ENCODE assay signal across 35 cellular contexts in the genomic region with DNA sequence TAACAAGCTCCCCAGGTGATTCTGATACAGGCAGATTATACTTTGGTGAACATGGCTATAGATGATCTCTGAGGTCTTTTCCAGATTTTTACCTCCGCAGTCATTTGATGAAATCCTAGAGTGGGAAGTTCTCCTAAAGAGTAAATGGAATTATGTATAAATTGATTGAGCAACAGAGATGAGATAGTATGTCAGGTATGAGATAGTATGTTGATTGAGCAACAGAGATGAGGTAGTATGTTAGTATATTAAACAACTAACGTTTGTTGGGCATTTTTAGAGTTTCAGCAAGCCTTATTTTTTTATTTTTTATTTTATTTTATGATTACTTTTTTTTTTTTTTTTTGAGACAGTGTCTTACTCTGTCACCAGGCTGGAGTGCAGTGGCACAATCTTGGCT.
A peak's percentile ranks its signal among the peaks of the same experiment; 100 is the strongest.
DNase-seq lines count a peak whose midpoint lies in the region; ATAC-seq, FAIRE-seq and TF ChIP-seq lines count a peak whose summit lies in the region.
"Had no signal": no experiment of that assay in that cellular context is flagged by ENCODE, and none has a peak within 500 bp of the region (broad histone marks: within the 10 kb centered on the region; RNA-seq: fewer than 3 reads in every experiment).

No MANE protein-coding gene starts in this region.

- TF ChIP-seq CTCF in GM23338 (conservative IDR thresholded peaks at IDR 0.05; ENCODE audit: low read depth in 2 of 2) (no peak), bronchial epithelial cell (IDR thresholded peaks at IDR 0.05; ENCODE audit: insufficient read depth, low read length, severe bottlenecking) (no peak), epithelial cell of esophagus (IDR thresholded peaks at IDR 0.05; ENCODE audit: insufficient read depth, low read depth, low read length, missing control alignments) (no peak)

- H3K36me3 ChIP-seq in GM23338 (ENCODE audit: insufficient read depth) (no peaks in the 10 kb centered on the region), bronchial epithelial cell (ENCODE audit: control insufficient read depth, insufficient read depth, low read length) (no peaks in the 10 kb centered on the region)
- H3K36me3 ChIP-seq: BE2C; BLaER1; BLaER1 treated with 17β-estradiol and CSF1 and Interleukin-3, amounts not matched to agents 10 nM and 100 nM had no signal

- 0 out of 2 replicates have a peak overlapping the region, but pooled peaks have one; percentile 17 for H2AFZ ChIP-seq in GM23338

- no peaks in the 10 kb centered on the region for H3K27me3 Mint-ChIP-seq in GM23338 (ENCODE audit: insufficient read depth, low read depth, poor library complexity)
- H3K27me3 Mint-ChIP-seq: B cell; CD4-positive, alpha-beta memory T cell; CD4-positive, alpha-beta T cell; CD4-positive, CD25-positive, alpha-beta regulatory T cell had no signal

- DNase-seq in GM23338 (ENCODE audit: low spot score) = no peak
- DNase-seq in bronchial epithelial cell (ENCODE audit: low read depth) = peak; percentile 55
- DNase-seq in epithelial cell of esophagus (ENCODE audit: low read depth) = peak; percentile 51
- no peak for DNase-seq in iPS-NIHi11 (ENCODE audit: low spot score)
- DNase-seq in stimulated activated CD4-positive, alpha-beta T cell treated with anti-CD3 and anti-CD28 coated beads, Interleukin-4, amount 100 ng/mL, for 1 hour = no peak
- DNase-seq: 8988T; ACHN; AML-193; BE2C; C1 segment of cervical spinal cord; Caco-2; Calu3; CD4-positive, alpha-beta memory T cell; CD4-positive, alpha-beta T cell; CD4-positive, CD25-positive, alpha-beta regulatory T cell; CD8-positive, alpha-beta memory T cell; CD8-positive, alpha-beta T cell; COR-L47; DMS 273 treated with DMSO at 0.1 percent for 48 hours; DMS153; DMS53; DMS79; DMS79 treated with DMSO at 0.1 percent for 48 hours; DND-41; EL had no signal

- no peak overlapping the region for H3K4me2 ChIP-seq in GM23338
- H3K4me2 ChIP-seq: A549; BLaER1; BLaER1 treated with 17β-estradiol and CSF1 and Interleukin-3, amounts not matched to agents 10 nM and 100 nM had no signal

- no peak overlapping the region for H3K27ac ChIP-seq in GM23338 (ENCODE audit: low read depth)
- H3K27ac ChIP-seq: 22Rv1; A549; BLaER1; BLaER1 treated with 17β-estradiol and CSF1 and Interleukin-3, amounts not matched to agents 10 nM and 100 nM; C4-2B had no signal

- H3K4me3 ChIP-seq in GM23338 (no peak overlapping the region), bronchial epithelial cell (ENCODE audit: low read depth, low read length) (no peak overlapping the region), epithelial cell of esophagus (ENCODE audit: low read length) (no peak overlapping the region)
- H3K4me3 ChIP-seq: A549; BLaER1; BLaER1 treated with 17β-estradiol and CSF1 and Interleukin-3, amounts not matched to agents 10 nM and 100 nM had no signal

- ATAC-seq in GM23338 = no peak
- ATAC-seq in HG03097 (IDR thresholded peaks at IDR 0.05; ENCODE audit: low FRiP score, unreplicated experiment) = no peak
- ATAC-seq: A549; CD8-positive, alpha-beta T cell had no signal

- no peak overlapping the region for H3K4me3 Mint-ChIP-seq in GM23338
- H3K4me3 Mint-ChIP-seq: B cell; CD14-positive monocyte; CD4-positive, alpha-beta memory T cell; CD4-positive, alpha-beta T cell; CD4-positive, CD25-positive, alpha-beta regulatory T cell; CD8-positive, alpha-beta memory T cell; CD8-positive, alpha-beta T cell had no signal

- H3F3A ChIP-seq in GM23338 (replicated peaks; ENCODE audit: low read depth) = no peaks in the 10 kb centered on the region

- no peak for FAIRE-seq in bronchial epithelial cell (lab: Jason Lieb, UNC)
- FAIRE-seq: A204.1, A549, D721Med had no signal

- no peaks in the 10 kb centered on the region for H3K27me3 ChIP-seq in GM23338 (ENCODE audit: insufficient read depth)
- H3K27me3 ChIP-seq in bronchial epithelial cell (ENCODE audit: control insufficient read depth, insufficient read depth, low read length) = no peaks in the 10 kb centered on the region
- H3K27me3 ChIP-seq: BE2C; BLaER1; BLaER1 treated with 17β-estradiol and CSF1 and Interleukin-3, amounts not matched to agents 10 nM and 100 nM had no signal

- no peaks in the 10 kb centered on the region for H3K4me1 ChIP-seq in GM23338 (ENCODE audit: insufficient read depth)
- H3K4me1 ChIP-seq: A549; BLaER1; BLaER1 treated with 17β-estradiol and CSF1 and Interleukin-3, amounts not matched to agents 10 nM and 100 nM; Caco-2 had no signal

- no peaks in the 10 kb centered on the region for H3K36me3 Mint-ChIP-seq in GM23338 (ENCODE audit: low read depth)
- H3K36me3 Mint-ChIP-seq: CD14-positive monocyte; CD4-positive, alpha-beta memory T cell; CD4-positive, CD25-positive, alpha-beta regulatory T cell; CD8-positive, alpha-beta memory T cell; CD8-positive, alpha-beta T cell had no signal

- H3K9me3 Mint-ChIP-seq in GM23338 = no peaks in the 10 kb centered on the region

- 0 out of 2 replicates have a peak, but pooled peaks cover 1% of the 10 kb centered on the region for H3K9me2 ChIP-seq in GM23338 (ENCODE audit: insufficient read depth)

- H4K20me1 ChIP-seq in GM23338 (replicated peaks; ENCODE audit: insufficient read depth) = no peaks in the 10 kb centered on the region
- H4K20me1 ChIP-seq: BLaER1; BLaER1 treated with 17β-estradiol and CSF1 and Interleukin-3, amounts not matched to agents 10 nM and 100 nM had no signal

- H3K4me1 Mint-ChIP-seq in GM23338 = peaks cover 7% of the 10 kb centered on the region; the same call in 2 of the 3 replicates
- H3K4me1 Mint-ChIP-seq: B cell; CD14-positive monocyte; CD4-positive, alpha-beta memory T cell; CD4-positive, CD25-positive, alpha-beta regulatory T cell; CD8-positive, alpha-beta memory T cell had no signal

- H3K27ac Mint-ChIP-seq in GM23338 = no peak overlapping the region
- H3K27ac Mint-ChIP-seq: B cell; CD14-positive monocyte; CD4-positive, alpha-beta memory T cell; CD4-positive, alpha-beta T cell; CD4-positive, CD25-positive, alpha-beta regulatory T cell; CD8-positive, alpha-beta memory T cell; CD8-positive, alpha-beta T cell had no signal

- no peaks in the 10 kb centered on the region for H3K79me2 ChIP-seq in GM23338 (replicated peaks; ENCODE audit: insufficient read depth)

TF ChIP-seq in GM23338, 12 proteins besides CTCF, POLR2A, EP300 and RAD21 (continues in another document):
- TF ChIP-seq ZNF331 (CRISPR knock-in tag; IDR thresholded peaks at IDR 0.05; ENCODE audit: low read depth) = no peak
- TF ChIP-seq EZH2phosphoT487 (IDR thresholded peaks at IDR 0.05; ENCODE audit: unreplicated experiment) = no peak
- no peak for TF ChIP-seq STAT1 (IDR thresholded peaks at IDR 0.05; ENCODE audit: unreplicated experiment)
- no peak for TF ChIP-seq ZNF114 (CRISPR knock-in tag; IDR thresholded peaks at IDR 0.05)
- no peak for TF ChIP-seq CREB1 (CRISPR knock-in tag; IDR thresholded peaks at IDR 0.05; ENCODE audit: low read depth)
- TF ChIP-seq, protein P1, sequence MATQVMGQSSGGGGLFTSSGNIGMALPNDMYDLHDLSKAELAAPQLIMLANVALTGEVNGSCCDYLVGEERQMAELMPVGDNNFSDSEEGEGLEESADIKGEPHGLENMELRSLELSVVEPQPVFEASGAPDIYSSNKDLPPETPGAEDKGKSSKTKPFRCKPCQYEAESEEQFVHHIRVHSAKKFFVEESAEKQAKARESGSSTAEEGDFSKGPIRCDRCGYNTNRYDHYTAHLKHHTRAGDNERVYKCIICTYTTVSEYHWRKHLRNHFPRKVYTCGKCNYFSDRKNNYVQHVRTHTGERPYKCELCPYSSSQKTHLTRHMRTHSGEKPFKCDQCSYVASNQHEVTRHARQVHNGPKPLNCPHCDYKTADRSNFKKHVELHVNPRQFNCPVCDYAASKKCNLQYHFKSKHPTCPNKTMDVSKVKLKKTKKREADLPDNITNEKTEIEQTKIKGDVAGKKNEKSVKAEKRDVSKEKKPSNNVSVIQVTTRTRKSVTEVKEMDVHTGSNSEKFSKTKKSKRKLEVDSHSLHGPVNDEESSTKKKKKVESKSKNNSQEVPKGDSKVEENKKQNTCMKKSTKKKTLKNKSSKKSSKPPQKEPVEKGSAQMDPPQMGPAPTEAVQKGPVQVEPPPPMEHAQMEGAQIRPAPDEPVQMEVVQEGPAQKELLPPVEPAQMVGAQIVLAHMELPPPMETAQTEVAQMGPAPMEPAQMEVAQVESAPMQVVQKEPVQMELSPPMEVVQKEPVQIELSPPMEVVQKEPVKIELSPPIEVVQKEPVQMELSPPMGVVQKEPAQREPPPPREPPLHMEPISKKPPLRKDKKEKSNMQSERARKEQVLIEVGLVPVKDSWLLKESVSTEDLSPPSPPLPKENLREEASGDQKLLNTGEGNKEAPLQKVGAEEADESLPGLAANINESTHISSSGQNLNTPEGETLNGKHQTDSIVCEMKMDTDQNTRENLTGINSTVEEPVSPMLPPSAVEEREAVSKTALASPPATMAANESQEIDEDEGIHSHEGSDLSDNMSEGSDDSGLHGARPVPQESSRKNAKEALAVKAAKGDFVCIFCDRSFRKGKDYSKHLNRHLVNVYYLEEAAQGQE (IDR thresholded peaks at IDR 0.05; ENCODE audit: unreplicated experiment) = no peak
- TF ChIP-seq, protein P2, sequence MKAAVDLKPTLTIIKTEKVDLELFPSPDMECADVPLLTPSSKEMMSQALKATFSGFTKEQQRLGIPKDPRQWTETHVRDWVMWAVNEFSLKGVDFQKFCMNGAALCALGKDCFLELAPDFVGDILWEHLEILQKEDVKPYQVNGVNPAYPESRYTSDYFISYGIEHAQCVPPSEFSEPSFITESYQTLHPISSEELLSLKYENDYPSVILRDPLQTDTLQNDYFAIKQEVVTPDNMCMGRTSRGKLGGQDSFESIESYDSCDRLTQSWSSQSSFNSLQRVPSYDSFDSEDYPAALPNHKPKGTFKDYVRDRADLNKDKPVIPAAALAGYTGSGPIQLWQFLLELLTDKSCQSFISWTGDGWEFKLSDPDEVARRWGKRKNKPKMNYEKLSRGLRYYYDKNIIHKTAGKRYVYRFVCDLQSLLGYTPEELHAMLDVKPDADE (IDR thresholded peaks at IDR 0.05) = no peak
- TF ChIP-seq NANOG (IDR thresholded peaks at IDR 0.05; ENCODE audit: borderline replicate concordance) = no peak
- no peak for TF ChIP-seq JUNB (IDR thresholded peaks at IDR 0.05; ENCODE audit: unreplicated experiment)
- TF ChIP-seq POLR2AphosphoS5 (IDR thresholded peaks at IDR 0.05; ENCODE audit: low read depth) = no peak

Comparison
In these comparisons a context has a peak if more than half of its experiments do, and no peak if none do; other contexts are left out.
1. DNase-seq: peak in bronchial epithelial cell (single experiment) and epithelial cell of esophagus (single experiment); none in GM23338 (single experiment), iPS-NIHi11 (single experiment) and stimulated activated CD4-positive, alpha-beta T cell treated with anti-CD3 and anti-CD28 coated beads, Interleukin-4, amount 100 ng/mL, for 1 hour (single experiment).